Comparison of ENCODE assay signal across 1 cellular context in the genomic region with DNA sequence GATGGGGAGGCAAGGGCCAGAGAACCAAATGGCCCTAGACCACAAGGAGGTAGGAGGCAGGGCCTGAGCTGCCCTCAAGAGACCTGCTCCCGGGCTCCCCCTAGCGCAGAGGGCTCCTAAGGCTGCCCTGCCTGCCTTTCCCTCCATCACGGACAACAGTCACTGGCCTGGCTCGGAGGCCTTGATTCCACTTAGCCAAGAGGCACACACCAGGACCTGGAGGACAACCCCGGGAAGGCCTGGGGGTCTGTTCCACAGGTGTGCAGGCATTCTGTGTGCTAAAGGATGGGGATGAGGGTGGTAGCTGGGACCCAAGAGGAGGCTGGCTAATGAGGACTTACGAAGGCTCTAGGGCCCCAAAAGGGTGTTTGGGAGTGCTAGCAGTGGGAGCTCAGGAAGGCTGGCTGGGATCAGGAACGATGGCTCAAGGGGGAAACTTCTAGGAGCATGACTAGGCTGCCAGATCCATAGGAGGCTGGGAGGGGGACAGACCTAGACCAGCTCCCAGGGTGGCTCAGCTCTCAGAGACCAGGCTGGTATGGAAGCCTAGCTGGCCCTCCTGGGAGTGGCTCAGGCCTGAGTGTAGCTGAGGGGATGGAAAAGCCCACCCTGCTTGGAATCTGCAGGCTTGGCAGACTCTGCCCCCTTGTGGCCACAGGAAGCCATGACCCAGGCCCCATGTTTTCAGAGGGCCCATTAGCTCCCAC.
TF ChIP-seq lines count a peak whose summit lies in the region.

No MANE protein-coding gene starts in this region.

TF ChIP-seq in IMR-90, 13 proteins besides CTCF, POLR2A, EP300 and RAD21:
- TF ChIP-seq CHD1 (IDR thresholded peaks at IDR 0.05; ENCODE audit: low read depth, low read length): no peak
- TF ChIP-seq, protein P1, sequence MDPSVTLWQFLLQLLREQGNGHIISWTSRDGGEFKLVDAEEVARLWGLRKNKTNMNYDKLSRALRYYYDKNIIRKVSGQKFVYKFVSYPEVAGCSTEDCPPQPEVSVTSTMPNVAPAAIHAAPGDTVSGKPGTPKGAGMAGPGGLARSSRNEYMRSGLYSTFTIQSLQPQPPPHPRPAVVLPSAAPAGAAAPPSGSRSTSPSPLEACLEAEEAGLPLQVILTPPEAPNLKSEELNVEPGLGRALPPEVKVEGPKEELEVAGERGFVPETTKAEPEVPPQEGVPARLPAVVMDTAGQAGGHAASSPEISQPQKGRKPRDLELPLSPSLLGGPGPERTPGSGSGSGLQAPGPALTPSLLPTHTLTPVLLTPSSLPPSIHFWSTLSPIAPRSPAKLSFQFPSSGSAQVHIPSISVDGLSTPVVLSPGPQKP (IDR thresholded peaks at IDR 0.05; ENCODE audit: borderline replicate concordance, low read depth, low read length): no peak
- peak; percentile 19; the same call in 1 of the 2 replicates for TF ChIP-seq MAZ (IDR thresholded peaks at IDR 0.05; ENCODE audit: borderline replicate concordance, low read depth, low read length)
- TF ChIP-seq NFE2L2 (IDR thresholded peaks at IDR 0.05; ENCODE audit: low read depth, low read length): no peak
- TF ChIP-seq MAFK (IDR thresholded peaks at IDR 0.05; ENCODE audit: low read depth, low read length): no peak
- peak; percentile 81 for TF ChIP-seq SMC3 (IDR thresholded peaks at IDR 0.05; ENCODE audit: low read depth, low read length)
- no peak for TF ChIP-seq FOS (IDR thresholded peaks at IDR 0.05; ENCODE audit: low read depth, low read length)
- TF ChIP-seq BHLHE40 (IDR thresholded peaks at IDR 0.05; ENCODE audit: low read depth, low read length): no peak
- TF ChIP-seq MXI1 (IDR thresholded peaks at IDR 0.05; ENCODE audit: borderline replicate concordance, low read depth, low read length): no peak
- no peak for TF ChIP-seq RFX5 (IDR thresholded peaks at IDR 0.05; ENCODE audit: low read depth, low read length)
- no peak for TF ChIP-seq RCOR1 (IDR thresholded peaks at IDR 0.05; ENCODE audit: insufficient replicate concordance, low read length)
- TF ChIP-seq, protein P2, sequence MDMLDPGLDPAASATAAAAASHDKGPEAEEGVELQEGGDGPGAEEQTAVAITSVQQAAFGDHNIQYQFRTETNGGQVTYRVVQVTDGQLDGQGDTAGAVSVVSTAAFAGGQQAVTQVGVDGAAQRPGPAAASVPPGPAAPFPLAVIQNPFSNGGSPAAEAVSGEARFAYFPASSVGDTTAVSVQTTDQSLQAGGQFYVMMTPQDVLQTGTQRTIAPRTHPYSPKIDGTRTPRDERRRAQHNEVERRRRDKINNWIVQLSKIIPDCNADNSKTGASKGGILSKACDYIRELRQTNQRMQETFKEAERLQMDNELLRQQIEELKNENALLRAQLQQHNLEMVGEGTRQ (IDR thresholded peaks at IDR 0.05; ENCODE audit: low read depth, low read length): no peak
- no peak for TF ChIP-seq CEBPB (IDR thresholded peaks at IDR 0.05; ENCODE audit: low read depth, low read length)
